Comparison of ENCODE assay signal across 12 cellular contexts in genomic region chr18:7926526-7926925, GRCh38.
A peak's percentile ranks its signal among the peaks of the same experiment; 100 is the strongest.
DNase-seq lines count a peak whose midpoint lies in the region; ATAC-seq and TF ChIP-seq lines count a peak whose summit lies in the region.
"Had no signal": no experiment of that assay in that cellular context is flagged by ENCODE, and none has a peak within 500 bp of the region (broad histone marks: within the 10 kb centered on the region; RNA-seq: fewer than 3 reads in every experiment).

No MANE protein-coding gene starts in this region.

- H3K27me3 ChIP-seq in WERI-Rb-1 (ENCODE audit: insufficient read depth, low read depth, severe bottlenecking), result no peaks in the 10 kb centered on the region
- H3K27me3 ChIP-seq: neutrophil, upper lobe of left lung had no signal

- DNase-seq in COLO668 (lab: John Stamatoyannopoulos, UW; ENCODE audit: unreplicated experiment) (peak; percentile 84), NB4 (ENCODE audit: low read depth) (peak; percentile 2), WERI-Rb-1 (peak; percentile 23), left lobe of liver (ENCODE audit: low spot score) (no peak), Kasumi-1 (lab: John Stamatoyannopoulos, UW) (no peak), omental fat pad (ENCODE audit: low spot score) (no peak)
- DNase-seq: activated CD4-positive, alpha-beta T cell treated with anti-CD3 and anti-CD28 coated beads for 48 hours; amniotic stem cell had no signal

- no peaks in the 10 kb centered on the region for H3K36me3 ChIP-seq in WERI-Rb-1
- H3K36me3 ChIP-seq: neutrophil, upper lobe of left lung had no signal

- TF ChIP-seq POLR2A in NB4 (IDR thresholded peaks at IDR 0.05; ENCODE audit: extremely low read depth, insufficient read length), result no peak

- H3K4me3 ChIP-seq in NB4 (ENCODE audit: low read depth, low read length), result no peak overlapping the region
- H3K4me3 ChIP-seq in WERI-Rb-1 (ENCODE audit: low read depth, low read length), result no peak overlapping the region
- H3K4me3 ChIP-seq: upper lobe of left lung had no signal

- peak; percentile 7 for TF ChIP-seq CTCF in NB4 (IDR thresholded peaks at IDR 0.05; ENCODE audit: low read depth, low read length)
- TF ChIP-seq CTCF in WERI-Rb-1 (IDR thresholded peaks at IDR 0.05; ENCODE audit: low read depth, low read length), result peak; percentile 43; the same call in 1 of the 2 replicates
- TF ChIP-seq CTCF in omental fat pad (IDR thresholded peaks at IDR 0.05), result no peak

- ATAC-seq in left lobe of liver, result peak; percentile 82
- no peak for ATAC-seq in GM18870 (IDR thresholded peaks at IDR 0.05; ENCODE audit: unreplicated experiment)
- ATAC-seq in omental fat pad (ENCODE audit: low FRiP score), result no peak
- no peak for ATAC-seq in HG02852 (IDR thresholded peaks at IDR 0.05; ENCODE audit: unreplicated experiment)

- H3K9me3 ChIP-seq in WERI-Rb-1 (ENCODE audit: severe bottlenecking), result no peaks in the 10 kb centered on the region
- H3K9me3 ChIP-seq: neutrophil, upper lobe of left lung had no signal

- no peak overlapping the region for H3K27ac ChIP-seq in WERI-Rb-1
- H3K27ac ChIP-seq: neutrophil had no signal

Comparison
In these comparisons a context has a peak if more than half of its experiments do, and no peak if none do; other contexts are left out.
1. DNase-seq: peak in COLO668 (single experiment), NB4 (single experiment) and WERI-Rb-1 (single experiment); none in left lobe of liver (single experiment), Kasumi-1 (0 of 2) and omental fat pad (single experiment).
2. CTCF ChIP-seq: peak in NB4 (single experiment) and WERI-Rb-1 (single experiment); none in omental fat pad (0 of 3).